11 cellular contexts compared by ENCODE assay signal in the genomic region with DNA sequence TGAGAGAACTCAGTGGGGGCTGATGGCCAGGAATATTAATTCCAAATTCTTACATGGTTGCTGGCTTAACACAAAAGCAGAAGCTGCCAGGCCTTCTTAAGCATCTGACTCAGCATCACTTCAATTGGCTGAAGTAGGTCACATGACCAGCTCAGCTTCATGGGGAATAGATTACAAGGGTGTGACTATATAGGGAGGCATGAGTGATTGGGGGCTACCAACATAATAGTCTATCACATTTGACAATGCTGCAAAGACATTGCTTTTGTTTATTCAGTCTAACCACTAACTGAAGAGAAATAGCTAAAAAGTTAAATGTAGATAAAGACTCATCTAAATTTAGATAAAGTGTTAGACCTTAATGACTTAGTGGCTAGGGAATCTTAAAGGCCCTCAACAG.
DNase-seq lines count a peak whose midpoint lies in the region; ATAC-seq and TF ChIP-seq lines count a peak whose summit lies in the region.
"Had no signal": no experiment of that assay in that cellular context is flagged by ENCODE, and none has a peak within 500 bp of the region (broad histone marks: within the 10 kb centered on the region; RNA-seq: fewer than 3 reads in every experiment).

No MANE protein-coding gene starts in this region.

- CTCF ChIA-PET in IMR-90 (lab: Yijun Ruan, JAX): no interaction called here

- H2BK120ac ChIP-seq in IMR-90 (ENCODE audit: low read depth, low read length): peak overlapping the region; percentile 19; the same call in 1 of the 2 replicates

- H3K4me1 ChIP-seq in IMR-90 (ENCODE audit: control insufficient read depth, insufficient read depth, low read length) (peaks cover 2% of the 10 kb centered on the region), iPS DF 6.9 (ENCODE audit: control insufficient read depth, insufficient read depth, low read length) (no peaks in the 10 kb centered on the region), ovary (ENCODE audit: insufficient read depth) (peaks cover 5% of the 10 kb centered on the region), tibial artery (peaks cover 6 to 25% (median 18%) of the 10 kb centered on the region in 4 donors), aorta (ENCODE audit: control insufficient read depth in 1 of 2, insufficient read depth in 2 of 2, low read length in 2 of 2) (peaks cover 3 to 8% of the 10 kb centered on the region in 2 donors)

- no peaks in the 10 kb centered on the region for H3K79me1 ChIP-seq in IMR-90 (ENCODE audit: low read depth in 1 of 2, low read length in 2 of 2)

- in situ Hi-C loops in IMR-90 (cut with MboI; ENCODE audit: low sequenced_read_pairs): no loop called here

- dilution Hi-C loops in IMR-90 (cut with HindIII; ENCODE audit: low sequenced_read_pairs, unreplicated experiment): no loop called here

- ATAC-seq in IMR-90 (ENCODE audit: low read depth) (peak; percentile 87), aorta (ENCODE audit: low FRiP score) (no peak)
- ATAC-seq in activated T-helper 17 cell treated with anti-CD3 and anti-CD28 coated beads, Interleukin-2, amount 50 U/mL, for 72 hours (replicated peaks): peak; percentile 44

- H2BK20ac ChIP-seq in IMR-90 (ENCODE audit: low read depth, low read length): no peak overlapping the region

- no peak overlapping the region for H2AK9ac ChIP-seq in IMR-90 (replicated peaks; ENCODE audit: low read depth, low read length, poor library complexity)

- no peaks in the 10 kb centered on the region for H4K20me1 ChIP-seq in IMR-90 (ENCODE audit: insufficient read depth, low read length)

- no peak overlapping the region for H2BK5ac ChIP-seq in IMR-90 (ENCODE audit: low read depth, low read length, poor library complexity, severe bottlenecking)

- H3K27me3 ChIP-seq in IMR-90 (ENCODE audit: control insufficient read depth, insufficient read depth, low read length): no peaks in the 10 kb centered on the region
- H3K27me3 ChIP-seq in iPS DF 6.9 (ENCODE audit: control insufficient read depth, insufficient read depth, low read length): no peaks in the 10 kb centered on the region
- H3K27me3 ChIP-seq in ovary: no peaks in the 10 kb centered on the region
- no peaks in the 10 kb centered on the region for H3K27me3 ChIP-seq in tibial artery
- no peaks in the 10 kb centered on the region for H3K27me3 ChIP-seq in aorta (ENCODE audit: control insufficient read depth in 1 of 2, insufficient read depth in 2 of 2, low read length in 1 of 2)
- H3K27me3 ChIP-seq: dorsolateral prefrontal cortex, stomach had no signal

- no peaks in the 10 kb centered on the region for H3K36me3 Mint-ChIP-seq in activated T-helper 17 cell treated with anti-CD3 and anti-CD28 coated beads, Interleukin-2, amount 50 U/mL, for 72 hours (ENCODE audit: low read depth)
- H3K36me3 Mint-ChIP-seq in activated T-helper 2 cell treated with anti-CD3 and anti-CD28 coated beads, Interferon-gamma antibody, Interleukin-2, Interleukin-4, amounts not matched to agents 10 μg/mL and 5 μg/mL and 100 μg/mL, durations not matched to agents 14 hours and 24 hours and 36 hours (ENCODE audit: low read depth): no peaks in the 10 kb centered on the region

- H3K4me3 ChIP-seq in IMR-90 (ENCODE audit: insufficient read depth, low read depth, low read length) (no peak overlapping the region), iPS DF 6.9 (ENCODE audit: low read length) (no peak overlapping the region), ovary (no peak overlapping the region), tibial artery (no peak overlapping the region), aorta (ENCODE audit: low read length in 2 of 2) (no peak overlapping the region)
- H3K4me3 ChIP-seq: dorsolateral prefrontal cortex, stomach had no signal

- no peaks in the 10 kb centered on the region for H3K9me3 ChIP-seq in IMR-90 (ENCODE audit: control insufficient read depth, insufficient read depth, low read length)
- H3K9me3 ChIP-seq in iPS DF 6.9 (ENCODE audit: control insufficient read depth, insufficient read depth, low read length): no peaks in the 10 kb centered on the region
- H3K9me3 ChIP-seq in ovary: no peaks in the 10 kb centered on the region
- peaks cover 0 to 5% (median 0%) of the 10 kb centered on the region in 3 donors for H3K9me3 ChIP-seq in tibial artery
- H3K9me3 ChIP-seq in aorta (ENCODE audit: control insufficient read depth, low read length): no peaks in the 10 kb centered on the region

- no peaks in the 10 kb centered on the region for H3K9me1 ChIP-seq in IMR-90 (ENCODE audit: insufficient read depth, low read length)

- H3K4ac ChIP-seq in IMR-90 (ENCODE audit: low read depth, low read length): no peak overlapping the region

- H3K4me3 Mint-ChIP-seq in activated T-helper 17 cell treated with anti-CD3 and anti-CD28 coated beads, Interleukin-2, amount 50 U/mL, for 72 hours: no peak overlapping the region
- H3K4me3 Mint-ChIP-seq in activated T-helper 2 cell treated with anti-CD3 and anti-CD28 coated beads, Interferon-gamma antibody, Interleukin-2, Interleukin-4, amounts not matched to agents 10 μg/mL and 5 μg/mL and 100 μg/mL, durations not matched to agents 14 hours and 24 hours and 36 hours (ENCODE audit: low read depth): no peak overlapping the region

- TF ChIP-seq POLR2A in IMR-90 (IDR thresholded peaks at IDR 0.05; ENCODE audit: low read depth, low read length): no peak
- no peak for TF ChIP-seq POLR2A in ovary (IDR thresholded peaks at IDR 0.05)

- no peaks in the 10 kb centered on the region for H3K9me3 Mint-ChIP-seq in activated T-helper 17 cell treated with anti-CD3 and anti-CD28 coated beads, Interleukin-2, amount 50 U/mL, for 72 hours
- no peaks in the 10 kb centered on the region for H3K9me3 Mint-ChIP-seq in activated T-helper 2 cell treated with anti-CD3 and anti-CD28 coated beads, Interferon-gamma antibody, Interleukin-2, Interleukin-4, amounts not matched to agents 10 μg/mL and 5 μg/mL and 100 μg/mL, durations not matched to agents 14 hours and 24 hours and 36 hours

- H3K27ac Mint-ChIP-seq in activated T-helper 17 cell treated with anti-CD3 and anti-CD28 coated beads, Interleukin-2, amount 50 U/mL, for 72 hours: no peak overlapping the region
- H3K27ac Mint-ChIP-seq in activated T-helper 2 cell treated with anti-CD3 and anti-CD28 coated beads, Interferon-gamma antibody, Interleukin-2, Interleukin-4, amounts not matched to agents 10 μg/mL and 5 μg/mL and 100 μg/mL, durations not matched to agents 14 hours and 24 hours and 36 hours: no peak overlapping the region

- H3K56ac ChIP-seq in IMR-90 (ENCODE audit: extremely low read depth, insufficient read depth, low read length): no peak overlapping the region

- H2AFZ ChIP-seq in IMR-90 (replicated peaks; ENCODE audit: low read length, poor library complexity): peak overlapping the region; percentile 80

- 0 out of 2 replicates have a peak overlapping the region, but pooled peaks have one; percentile 27 for H2AK5ac ChIP-seq in IMR-90 (ENCODE audit: low read depth, low read length)

- H3K4me2 ChIP-seq in IMR-90 (ENCODE audit: low read depth, low read length): no peak overlapping the region

- TF ChIP-seq EP300 in ovary (IDR thresholded peaks at IDR 0.05): no peak

- H3K9ac ChIP-seq in IMR-90 (ENCODE audit: low read depth, low read length): no peak overlapping the region

- peak; percentile 71 for DNase-seq in DMS79 (lab: John Stamatoyannopoulos, UW)
- peak; percentile 85 for DNase-seq in IMR-90
- DNase-seq in iPS DF 6.9 (ENCODE audit: low read depth, low spot score): peak; percentile 20
- no peak for DNase-seq in ovary
- DNase-seq in activated T-helper 2 cell treated with anti-CD3 and anti-CD28 coated beads, Interferon-gamma antibody, Interleukin-2, Interleukin-4, amounts not matched to agents 10 μg/mL and 5 μg/mL and 100 μg/mL, durations not matched to agents 14 hours and 24 hours and 36 hours (ENCODE audit: low spot score): no peak
- DNase-seq in tibial artery: no peak
- DNase-seq in aorta: no peak
- DNase-seq: dorsolateral prefrontal cortex, NCI-H1694 treated with DMSO at 0.1 percent for 48 hours, stomach had no signal

- no peaks in the 10 kb centered on the region for H3K36me3 ChIP-seq in IMR-90 (ENCODE audit: control insufficient read depth, insufficient read depth, low read length)
- H3K36me3 ChIP-seq in iPS DF 6.9 (ENCODE audit: control insufficient read depth, insufficient read depth, low read length): no peaks in the 10 kb centered on the region
- H3K36me3 ChIP-seq in ovary: no peaks in the 10 kb centered on the region
- H3K36me3 ChIP-seq in tibial artery: no peaks in the 10 kb centered on the region
- H3K36me3 ChIP-seq in aorta (ENCODE audit: control insufficient read depth in 1 of 2, insufficient read depth in 2 of 2, low read length in 1 of 2): no peaks in the 10 kb centered on the region
- H3K36me3 ChIP-seq: stomach had no signal

- intact Hi-C loops in IMR-90 (cut with micrococcal nuclease) (no loop called here), ovary (cut with DNase I) (no loop called here), tibial artery (cut with DNase I; ENCODE audit: low total_unique reads) (no loop called here), aorta (cut with DNase I) (no loop called here)
- intact Hi-C loops in activated T-helper 2 cell treated with anti-CD3 and anti-CD28 coated beads, Interferon-gamma antibody, Interleukin-2, Interleukin-4, amounts not matched to agents 10 μg/mL and 5 μg/mL and 100 μg/mL, durations not matched to agents 14 hours and 24 hours and 36 hours (cut with micrococcal nuclease): no loop called here

- H3K4me1 Mint-ChIP-seq in activated T-helper 17 cell treated with anti-CD3 and anti-CD28 coated beads, Interleukin-2, amount 50 U/mL, for 72 hours: no peaks in the 10 kb centered on the region
- no peaks in the 10 kb centered on the region for H3K4me1 Mint-ChIP-seq in activated T-helper 2 cell treated with anti-CD3 and anti-CD28 coated beads, Interferon-gamma antibody, Interleukin-2, Interleukin-4, amounts not matched to agents 10 μg/mL and 5 μg/mL and 100 μg/mL, durations not matched to agents 14 hours and 24 hours and 36 hours (ENCODE audit: low read depth)

- H4K8ac ChIP-seq in IMR-90 (ENCODE audit: low read depth in 2 of 2, low read length in 2 of 2): peak overlapping the region in 1 of 2 experiments; percentile 36; a peak in 1 of 4 replicates

- TF ChIP-seq CTCF in IMR-90 (conservative IDR thresholded peaks at IDR 0.05; ENCODE audit: low read depth, low read length) (no peak), ovary (IDR thresholded peaks at IDR 0.05) (no peak), tibial artery (IDR thresholded peaks at IDR 0.05) (no peak)

- H3K18ac ChIP-seq in IMR-90 (ENCODE audit: low read depth, low read length): no peak overlapping the region

- H3K27ac ChIP-seq in IMR-90 (ENCODE audit: insufficient read depth, low read length): no peak overlapping the region
- no peak overlapping the region for H3K27ac ChIP-seq in iPS DF 6.9 (ENCODE audit: low read length)
- H3K27ac ChIP-seq in ovary: no peak overlapping the region
- no peak overlapping the region for H3K27ac ChIP-seq in tibial artery
- no peak overlapping the region for H3K27ac ChIP-seq in aorta (ENCODE audit: low read depth in 1 of 2, low read length in 2 of 2)
- H3K27ac ChIP-seq: dorsolateral prefrontal cortex, stomach had no signal

- H3K27me3 Mint-ChIP-seq in activated T-helper 17 cell treated with anti-CD3 and anti-CD28 coated beads, Interleukin-2, amount 50 U/mL, for 72 hours: no peaks in the 10 kb centered on the region
- no peaks in the 10 kb centered on the region for H3K27me3 Mint-ChIP-seq in activated T-helper 2 cell treated with anti-CD3 and anti-CD28 coated beads, Interferon-gamma antibody, Interleukin-2, Interleukin-4, amounts not matched to agents 10 μg/mL and 5 μg/mL and 100 μg/mL, durations not matched to agents 14 hours and 24 hours and 36 hours (ENCODE audit: low read depth)

- H3K23ac ChIP-seq in IMR-90 (ENCODE audit: low read depth, low read length): no peak overlapping the region

- no TSS peak for BruUV-seq in IMR-90 (replicated peaks; lab: Mats Ljungman, UMichigan)

- peak overlapping the region; percentile 35; the same call in 1 of the 2 replicates for H4K5ac ChIP-seq in IMR-90 (ENCODE audit: low read depth, low read length)

- POLR2A ChIA-PET in IMR-90 (lab: Charles Lee; ENCODE audit: unreplicated experiment): interaction anchor here (0.6 kb wide), 1 partner anchor 103 kb away, joined by 6 read pairs; no protein-coding TSS in a partner anchor

- H4K91ac ChIP-seq in IMR-90 (ENCODE audit: insufficient read depth, low read depth, low read length): no peak overlapping the region

- no peak overlapping the region for H2BK15ac ChIP-seq in IMR-90 (ENCODE audit: low read depth, low read length)

- no peak overlapping the region for H3K14ac ChIP-seq in IMR-90 (replicated peaks; ENCODE audit: low read depth, low read length)

- TF ChIP-seq RAD21 in IMR-90 (IDR thresholded peaks at IDR 0.05; ENCODE audit: low read length): no peak

Comparison
In these comparisons a context has a peak if more than half of its experiments do, and no peak if none do; other contexts are left out.
1. DNase-seq: peak in DMS79 (single experiment), IMR-90 (single experiment) and iPS DF 6.9 (single experiment); none in ovary (0 of 5), activated T-helper 2 cell treated with anti-CD3 and anti-CD28 coated beads, Interferon-gamma antibody, Interleukin-2, Interleukin-4, amounts not matched to agents 10 μg/mL and 5 μg/mL and 100 μg/mL, durations not matched to agents 14 hours and 24 hours and 36 hours (single experiment), tibial artery (0 of 2) and aorta (0 of 2).